36 cellular contexts compared by ENCODE assay signal in the genomic region with DNA sequence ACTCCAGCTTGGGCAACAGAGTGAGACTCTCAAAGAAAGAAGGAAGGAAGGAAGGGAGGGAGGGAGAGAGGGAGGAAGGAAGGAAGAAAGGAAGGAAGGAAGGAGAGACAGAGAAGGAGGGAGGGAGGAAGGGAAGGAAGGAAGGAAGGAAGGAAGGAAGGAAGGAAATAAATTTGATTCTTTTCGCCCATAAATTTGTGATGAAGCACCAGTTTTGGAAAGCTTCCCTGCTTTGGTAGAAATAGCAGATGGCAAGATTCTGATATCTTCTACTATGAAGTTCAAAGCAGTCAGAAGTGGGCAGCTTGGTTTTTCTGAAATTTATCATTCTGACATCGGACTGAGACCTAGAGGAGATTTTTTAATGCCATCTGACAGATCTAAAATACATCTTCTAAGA. TPM values are rescaled to one million over a fixed set of nuclear protein-coding genes. Genes with fewer than 3 reads are reported as not detected.
"Had no signal": no experiment of that assay in that cellular context is flagged by ENCODE, and none has a peak within 500 bp of the region (broad histone marks: within the 10 kb centered on the region; RNA-seq: fewer than 3 reads in every experiment).

No MANE protein-coding gene starts in this region.

- H3K9me3 ChIP-seq: MG63 had no signal

- DNase-seq: Karpas-422, Kasumi-1, MG63, MM.1S, MV-4-11, NCI-H1048, NCI-H1092, NCI-H1092 treated with DMSO at 0.1 percent for 48 hours, NCI-H1105, NCI-H1105 treated with DMSO at 0.1 percent for 48 hours, NCI-H1417, NCI-H1417 treated with DMSO at 0.1 percent for 48 hours, NCI-H1436, NCI-H1436 treated with DMSO at 0.1 percent for 48 hours, NCI-H146, NCI-H1694, NCI-H1694 treated with DMSO at 0.1 percent for 48 hours, NCI-H187, NCI-H187 treated with DMSO at 0.1 percent for 48 hours, NCI-H1930, NCI-H2029, NCI-H2029 treated with DMSO at 0.1 percent for 48 hours, NCI-H2081, NCI-H2081 treated with DMSO at 0.1 percent for 48 hours, NCI-H2107, NCI-H2171, NCI-H2171 treated with DMSO at 0.1 percent for 48 hours, NCI-H2227 treated with DMSO at 0.1 percent for 48 hours, NCI-H226, NCI-H345, NCI-H446, NCI-H446 treated with DMSO at 0.1 percent for 48 hours, NCI-H510A, NCI-H510A treated with DMSO at 0.1 percent for 48 hours, NCI-H524 had no signal

- H3K36me3 ChIP-seq: MG63 had no signal

- H3K27me3 ChIP-seq: MG63 had no signal

- H3K4me3 ChIP-seq: MG63 had no signal

RNA-seq across cellular contexts. Expression of a gene that starts 11.7 kb away (rescaled TPM):
- total RNA-seq: MCF 10A had no signal
